ENCODE assay signal across 17 cellular contexts in genomic region chr19:42275517-42275916, GRCh38. TPM values are rescaled to one million over a fixed set of nuclear protein-coding genes. Genes with fewer than 3 reads are reported as not detected.
DNase-seq lines count a peak whose midpoint lies in the region; ATAC-seq and TF ChIP-seq lines count a peak whose summit lies in the region.
"Had no signal": no experiment of that assay in that cellular context is flagged by ENCODE, and none has a peak within 500 bp of the region (broad histone marks: within the 10 kb centered on the region; RNA-seq: fewer than 3 reads in every experiment).

No MANE protein-coding gene starts in this region.

- no peaks in the 10 kb centered on the region for H3K27me3 ChIP-seq in IMR-90 (ENCODE audit: control insufficient read depth, insufficient read depth, low read length)
- H3K27me3 ChIP-seq in skeletal muscle satellite cell (ENCODE audit: control insufficient read depth, insufficient read depth, low read length), result no peaks in the 10 kb centered on the region
- H3K27me3 ChIP-seq in body of pancreas, result no peaks in the 10 kb centered on the region
- H3K27me3 ChIP-seq: left lung, right atrium auricular region, transverse colon had no signal

- TF ChIP-seq CTCF in IMR-90 (conservative IDR thresholded peaks at IDR 0.05; ENCODE audit: low read depth, low read length), result no peak
- TF ChIP-seq CTCF in body of pancreas (IDR thresholded peaks at IDR 0.05), result no peak

- no TSS peak for BruUV-seq in IMR-90 (replicated peaks; lab: Mats Ljungman, UMichigan)

- no peak overlapping the region for H2BK15ac ChIP-seq in IMR-90 (ENCODE audit: low read depth, low read length)

- H3K27ac Mint-ChIP-seq in activated CD8-positive, alpha-beta memory T cell treated with anti-CD3 and anti-CD28 coated beads, Interleukin-2, amount 10 ng/mL, durations not matched to agents 7 days and 5 days, result peak overlapping the region; percentile 79
- H3K27ac Mint-ChIP-seq in dendritic cell treated with granulocyte-macrophage colony-stimulating factor and Interleukin-4, amounts not matched to agents 40 ng/mL and 50 ng/mL, for 4 days, result peak overlapping the region; percentile 28

- dilution Hi-C loops in IMR-90 (cut with HindIII; ENCODE audit: low sequenced_read_pairs, unreplicated experiment), result no loop called here

- H3K9ac ChIP-seq in IMR-90 (ENCODE audit: low read depth, low read length) (no peak overlapping the region; the same call in 1 of the 2 replicates), skeletal muscle satellite cell (ENCODE audit: low read depth, low read length) (peak overlapping the region; percentile 36)

- TF ChIP-seq POLR2A in IMR-90 (IDR thresholded peaks at IDR 0.05; ENCODE audit: low read depth, low read length) (no peak), body of pancreas (IDR thresholded peaks at IDR 0.05) (no peak)

- H3K79me1 ChIP-seq in IMR-90 (ENCODE audit: low read depth in 1 of 2, low read length in 2 of 2), result peaks cover 39 to 75% of the 10 kb centered on the region in 2 experiments

- H3K27me3 Mint-ChIP-seq in activated CD8-positive, alpha-beta memory T cell treated with anti-CD3 and anti-CD28 coated beads, Interleukin-2, amount 10 ng/mL, durations not matched to agents 7 days and 5 days, result no peaks in the 10 kb centered on the region
- H3K27me3 Mint-ChIP-seq in dendritic cell treated with granulocyte-macrophage colony-stimulating factor and Interleukin-4, amounts not matched to agents 40 ng/mL and 50 ng/mL, for 4 days, result no peaks in the 10 kb centered on the region

- no peak overlapping the region for H2AFZ ChIP-seq in IMR-90 (replicated peaks; ENCODE audit: low read length, poor library complexity)

- H4K8ac ChIP-seq in IMR-90 (ENCODE audit: low read depth in 2 of 2, low read length in 2 of 2), result no peak overlapping the region

- H2BK5ac ChIP-seq in IMR-90 (ENCODE audit: low read depth, low read length, poor library complexity, severe bottlenecking), result no peak overlapping the region

- intact Hi-C loops in IMR-90 (cut with micrococcal nuclease) (no loop called here), body of pancreas (cut with DNase I) (no loop called here)
- intact Hi-C loops in dendritic cell treated with granulocyte-macrophage colony-stimulating factor and Interleukin-4, amounts not matched to agents 40 ng/mL and 50 ng/mL, for 4 days (cut with micrococcal nuclease), result no loop called here

- no peak overlapping the region for H3K18ac ChIP-seq in IMR-90 (ENCODE audit: low read depth, low read length)

- H4K20me1 ChIP-seq in IMR-90 (ENCODE audit: insufficient read depth, low read length), result peaks cover 34% of the 10 kb centered on the region; the same call in 1 of the 2 replicates

- H3K36me3 Mint-ChIP-seq in activated CD8-positive, alpha-beta memory T cell treated with anti-CD3 and anti-CD28 coated beads, Interleukin-2, amount 10 ng/mL, durations not matched to agents 7 days and 5 days, result peaks cover 5% of the 10 kb centered on the region
- H3K36me3 Mint-ChIP-seq in dendritic cell treated with granulocyte-macrophage colony-stimulating factor and Interleukin-4, amounts not matched to agents 40 ng/mL and 50 ng/mL, for 4 days (ENCODE audit: low read depth), result peaks cover 77% of the 10 kb centered on the region

- H3K9me1 ChIP-seq in IMR-90 (ENCODE audit: insufficient read depth, low read length), result peaks cover 8% of the 10 kb centered on the region; the same call in 1 of the 2 replicates

- no peak overlapping the region for H3K4me3 Mint-ChIP-seq in activated CD8-positive, alpha-beta memory T cell treated with anti-CD3 and anti-CD28 coated beads, Interleukin-2, amount 10 ng/mL, durations not matched to agents 7 days and 5 days
- no peak overlapping the region for H3K4me3 Mint-ChIP-seq in dendritic cell treated with granulocyte-macrophage colony-stimulating factor and Interleukin-4, amounts not matched to agents 40 ng/mL and 50 ng/mL, for 4 days

- H3K9me3 ChIP-seq in IMR-90 (ENCODE audit: control insufficient read depth, insufficient read depth, low read length) (no peaks in the 10 kb centered on the region), skeletal muscle satellite cell (replicated peaks; ENCODE audit: low read length) (no peaks in the 10 kb centered on the region), body of pancreas (no peaks in the 10 kb centered on the region)
- H3K9me3 ChIP-seq: left lung, right atrium auricular region, transverse colon had no signal

- ATAC-seq in activated CD8-positive, alpha-beta memory T cell treated with anti-CD3 and anti-CD28 coated beads, Interleukin-2, amount 10 ng/mL, durations not matched to agents 7 days and 5 days, result no peak
- no peak for ATAC-seq in IMR-90 (ENCODE audit: low read depth)
- ATAC-seq in body of pancreas, result no peak
- ATAC-seq: left lung had no signal

- H3K56ac ChIP-seq in IMR-90 (ENCODE audit: extremely low read depth, insufficient read depth, low read length), result no peak overlapping the region

- no peak for DNase-seq in activated CD8-positive, alpha-beta memory T cell treated with anti-CD3 and anti-CD28 coated beads, Interleukin-2, amount 10 ng/mL, durations not matched to agents 7 days and 5 days
- no peak for DNase-seq in activated CD8-positive, alpha-beta memory T cell treated with anti-CD3 and anti-CD28 coated beads, Interleukin-2, amount 50 U/mL, for 4 hours
- DNase-seq in IMR-90 (no peak), NCI-H1694 (lab: John Stamatoyannopoulos, UW) (no peak), UCSD-AML1 (lab: John Stamatoyannopoulos, UW; ENCODE audit: unreplicated experiment) (no peak), body of pancreas (no peak)
- DNase-seq: amniotic stem cell; dermis blood vessel endothelial cell; left lung; NCI-H187; stimulated activated CD4-positive, alpha-beta T cell treated with anti-CD3 and anti-CD28 coated beads, Interleukin-1b, Interleukin-23, amount 100 ng/mL, for 48 hours; transverse colon had no signal

- H3K36me3 ChIP-seq in IMR-90 (ENCODE audit: control insufficient read depth, insufficient read depth, low read length), result peaks cover 29% of the 10 kb centered on the region
- peaks cover 31% of the 10 kb centered on the region for H3K36me3 ChIP-seq in skeletal muscle satellite cell (ENCODE audit: insufficient read depth, low read length)
- H3K36me3 ChIP-seq in body of pancreas (replicated peaks in 1 of 2; ENCODE audit: insufficient read depth in 1 of 2, low read depth in 2 of 2), result no peaks in the 10 kb centered on the region

- no peak overlapping the region for H2BK20ac ChIP-seq in IMR-90 (ENCODE audit: low read depth, low read length)

- POLR2A ChIA-PET in IMR-90 (lab: Charles Lee; ENCODE audit: unreplicated experiment), result no interaction called here

- H3K4ac ChIP-seq in IMR-90 (ENCODE audit: low read depth, low read length), result no peak overlapping the region

- H3K4me3 ChIP-seq in IMR-90 (ENCODE audit: insufficient read depth, low read depth, low read length) (no peak overlapping the region), skeletal muscle satellite cell (ENCODE audit: low read length) (no peak overlapping the region), body of pancreas (no peak overlapping the region)
- H3K4me3 ChIP-seq: left lung, right atrium auricular region, transverse colon had no signal

- WGBS in IMR-90 (ENCODE audit: extremely low coverage in 2 of 2, insufficient read length in 1 of 2), 2 experiments, result no CpG with 5 or more reads among the region's 3 CpGs
- 88 to 90% methylated on average over 3 of the region's 3 CpGs for WGBS in body of pancreas, 2 donors

- H3K14ac ChIP-seq in IMR-90 (replicated peaks; ENCODE audit: low read depth, low read length), result no peak overlapping the region

- in situ Hi-C loops in IMR-90 (cut with MboI; ENCODE audit: low sequenced_read_pairs), result no loop called here

- H3K9me3 Mint-ChIP-seq in activated CD8-positive, alpha-beta memory T cell treated with anti-CD3 and anti-CD28 coated beads, Interleukin-2, amount 10 ng/mL, durations not matched to agents 7 days and 5 days (ENCODE audit: low read depth), result no peaks in the 10 kb centered on the region
- H3K9me3 Mint-ChIP-seq in dendritic cell treated with granulocyte-macrophage colony-stimulating factor and Interleukin-4, amounts not matched to agents 40 ng/mL and 50 ng/mL, for 4 days, result no peaks in the 10 kb centered on the region
- H3K9me3 Mint-ChIP-seq: nephron had no signal

- H3K4me1 ChIP-seq in IMR-90 (ENCODE audit: control insufficient read depth, insufficient read depth, low read length) (peaks cover 29% of the 10 kb centered on the region), skeletal muscle satellite cell (ENCODE audit: control insufficient read depth, insufficient read depth, low read length) (peaks cover 56% of the 10 kb centered on the region), body of pancreas (peaks cover 76% of the 10 kb centered on the region)

- H3K23ac ChIP-seq in IMR-90 (ENCODE audit: low read depth, low read length), result no peak overlapping the region

- peaks cover 57% of the 10 kb centered on the region for H3K4me1 Mint-ChIP-seq in activated CD8-positive, alpha-beta memory T cell treated with anti-CD3 and anti-CD28 coated beads, Interleukin-2, amount 10 ng/mL, durations not matched to agents 7 days and 5 days
- H3K4me1 Mint-ChIP-seq in dendritic cell treated with granulocyte-macrophage colony-stimulating factor and Interleukin-4, amounts not matched to agents 40 ng/mL and 50 ng/mL, for 4 days (ENCODE audit: low read depth), result peaks cover 81% of the 10 kb centered on the region

- no peak overlapping the region for H4K91ac ChIP-seq in IMR-90 (ENCODE audit: insufficient read depth, low read depth, low read length)

- peak overlapping the region; percentile 80 for H2AK9ac ChIP-seq in IMR-90 (replicated peaks; ENCODE audit: low read depth, low read length, poor library complexity)

- H2AK5ac ChIP-seq in IMR-90 (ENCODE audit: low read depth, low read length), result no peak overlapping the region

- H3K4me2 ChIP-seq in IMR-90 (ENCODE audit: low read depth, low read length) (no peak overlapping the region), skeletal muscle satellite cell (ENCODE audit: low read length) (no peak overlapping the region)

- no peak for TF ChIP-seq RAD21 in IMR-90 (IDR thresholded peaks at IDR 0.05; ENCODE audit: low read length)

- no peak overlapping the region for H2BK120ac ChIP-seq in IMR-90 (ENCODE audit: low read depth, low read length)

- CTCF ChIA-PET in activated CD8-positive, alpha-beta memory T cell treated with anti-CD3 and anti-CD28 coated beads, Interleukin-2, amount 10 ng/mL, durations not matched to agents 7 days and 5 days (lab: Charles Lee), result interaction anchor here (5.8 kb wide), 1 partner anchor 30 kb away, joined by 87 read pairs; the partner anchor contains the start of gene GSK3A
- CTCF ChIA-PET in IMR-90 (lab: Yijun Ruan, JAX), result no interaction called here

- no peak overlapping the region for H3K27ac ChIP-seq in IMR-90 (ENCODE audit: insufficient read depth, low read length)
- no peak overlapping the region for H3K27ac ChIP-seq in body of pancreas
- H3K27ac ChIP-seq: transverse colon, VCaP had no signal

- H4K5ac ChIP-seq in IMR-90 (ENCODE audit: low read depth, low read length), result no peak overlapping the region

RNA-seq across cellular contexts. Expression of gene CIC, which starts 6.5 kb away (rescaled TPM):
- total RNA-seq in activated CD8-positive, alpha-beta memory T cell treated with anti-CD3 and anti-CD28 coated beads, Interleukin-2, amount 10 ng/mL, durations not matched to agents 7 days and 5 days, result 10 to 100 TPM; 67.3 to 77.3 TPM
- total RNA-seq in IMR-90 (2012; rRNA removed), result 1.8 and 2.5 TPM in 2 replicates
- 23.2 and 27.3 TPM in 2 replicates for polyA plus RNA-seq in IMR-90 (2012; rRNA removed)
- polyA plus RNA-seq in IMR-90 (2012; cell fraction: cytosol; rRNA removed), result 20.0 and 22.5 TPM in 2 replicates
- 50.1 and 139 TPM in 2 replicates for polyA plus RNA-seq in IMR-90 (2012; cell fraction: nucleus; rRNA removed; ENCODE audit: low replicate concordance)
- 18.8 and 21.8 TPM in 2 replicates for total RNA-seq in skeletal muscle satellite cell (2012; rRNA removed)
- 10 to 100 TPM; 40.5 to 61.0 TPM for total RNA-seq in body of pancreas

RNA-seq across cellular contexts. Expression of gene ERF, which starts 20.6 kb away (rescaled TPM):
- total RNA-seq in activated CD8-positive, alpha-beta memory T cell treated with anti-CD3 and anti-CD28 coated beads, Interleukin-2, amount 10 ng/mL, durations not matched to agents 7 days and 5 days, result 10 to 100 TPM; 43.5 to 58.7 TPM
- total RNA-seq in IMR-90 (2012; rRNA removed), result 5.2 and 6.1 TPM in 2 replicates
- polyA plus RNA-seq in IMR-90 (2012; rRNA removed), result 32.4 and 50.9 TPM in 2 replicates
- 21.0 and 43.3 TPM in 2 replicates for polyA plus RNA-seq in IMR-90 (2012; cell fraction: cytosol; rRNA removed)
- 185 and 200 TPM in 2 replicates for polyA plus RNA-seq in IMR-90 (2012; cell fraction: nucleus; rRNA removed; ENCODE audit: low replicate concordance)
- 26.6 and 46.1 TPM in 2 replicates for total RNA-seq in skeletal muscle satellite cell (2012; rRNA removed)
- 10 to 100 TPM; 10.6 to 31.6 TPM for total RNA-seq in body of pancreas

RNA-seq across cellular contexts. Expression of gene PRR19, which starts 26.4 kb away (rescaled TPM):
- 1 to 10 TPM in 1 of 2 experiments, under 1 TPM in 1; 0.89 to 1.1 TPM for total RNA-seq in activated CD8-positive, alpha-beta memory T cell treated with anti-CD3 and anti-CD28 coated beads, Interleukin-2, amount 10 ng/mL, durations not matched to agents 7 days and 5 days
- total RNA-seq in IMR-90 (2012; rRNA removed) (0.28 and 0.36 TPM in 2 replicates), body of pancreas (under 1 TPM in 1 of 2 donors, not detected in 1; 0.52 TPM)
- polyA plus RNA-seq in IMR-90 (2012; rRNA removed), result 1.6 and 1.8 TPM in 2 replicates
- 0.79 and 1.7 TPM in 2 replicates for polyA plus RNA-seq in IMR-90 (2012; cell fraction: cytosol; rRNA removed)
- 0.60 and 1.5 TPM in 2 replicates for polyA plus RNA-seq in IMR-90 (2012; cell fraction: nucleus; rRNA removed; ENCODE audit: low replicate concordance)
- 0.66 and 1.3 TPM in 2 replicates for total RNA-seq in skeletal muscle satellite cell (2012; rRNA removed)

RNA-seq across cellular contexts. Expression of gene PAFAH1B3, which starts 26.9 kb away (rescaled TPM):
- 10 to 100 TPM; 38.0 to 38.9 TPM for total RNA-seq in activated CD8-positive, alpha-beta memory T cell treated with anti-CD3 and anti-CD28 coated beads, Interleukin-2, amount 10 ng/mL, durations not matched to agents 7 days and 5 days
- total RNA-seq in IMR-90 (2012; rRNA removed) (71.2 and 76.4 TPM in 2 replicates), body of pancreas (10 to 100 TPM in 1 of 2 donors, 1 to 10 TPM in 1; 7.9 to 12.5 TPM)
- 64.3 and 69.7 TPM in 2 replicates for polyA plus RNA-seq in IMR-90 (2012; rRNA removed)
- 92.1 and 108 TPM in 2 replicates for polyA plus RNA-seq in IMR-90 (2012; cell fraction: cytosol; rRNA removed)
- 40.0 and 79.4 TPM in 2 replicates for polyA plus RNA-seq in IMR-90 (2012; cell fraction: nucleus; rRNA removed; ENCODE audit: low replicate concordance)
- 9.9 and 14.0 TPM in 2 replicates for total RNA-seq in skeletal muscle satellite cell (2012; rRNA removed)

RNA-seq across cellular contexts. Expression of gene GSK3A, which starts 33.1 kb away (rescaled TPM):
- 10 to 100 TPM; 47.3 to 53.8 TPM for total RNA-seq in activated CD8-positive, alpha-beta memory T cell treated with anti-CD3 and anti-CD28 coated beads, Interleukin-2, amount 10 ng/mL, durations not matched to agents 7 days and 5 days
- total RNA-seq in IMR-90 (2012; rRNA removed), result 6.9 and 8.1 TPM in 2 replicates
- 41.4 and 43.3 TPM in 2 replicates for polyA plus RNA-seq in IMR-90 (2012; rRNA removed)
- 24.3 and 37.8 TPM in 2 replicates for polyA plus RNA-seq in IMR-90 (2012; cell fraction: cytosol; rRNA removed)
- 37.0 and 39.0 TPM in 2 replicates for polyA plus RNA-seq in IMR-90 (2012; cell fraction: nucleus; rRNA removed; ENCODE audit: low replicate concordance)
- 21.4 and 22.3 TPM in 2 replicates for total RNA-seq in skeletal muscle satellite cell (2012; rRNA removed)
- total RNA-seq in body of pancreas, result 10 to 100 TPM; 12.5 to 14.5 TPM

Comparison
In these comparisons a context has a peak if more than half of its experiments do, and no peak if none do; other contexts are left out.
1. RNA of gene CIC, which starts 6.5 kb away (total RNA-seq): 67.3 to 77.3 TPM in activated CD8-positive, alpha-beta memory T cell treated with anti-CD3 and anti-CD28 coated beads, Interleukin-2, amount 10 ng/mL, durations not matched to agents 7 days and 5 days and 40.5 to 61.0 TPM in body of pancreas; 1.8 to 2.5 TPM in IMR-90; every median in the first group is over 10 times any median in the second.